In the genomic region with DNA sequence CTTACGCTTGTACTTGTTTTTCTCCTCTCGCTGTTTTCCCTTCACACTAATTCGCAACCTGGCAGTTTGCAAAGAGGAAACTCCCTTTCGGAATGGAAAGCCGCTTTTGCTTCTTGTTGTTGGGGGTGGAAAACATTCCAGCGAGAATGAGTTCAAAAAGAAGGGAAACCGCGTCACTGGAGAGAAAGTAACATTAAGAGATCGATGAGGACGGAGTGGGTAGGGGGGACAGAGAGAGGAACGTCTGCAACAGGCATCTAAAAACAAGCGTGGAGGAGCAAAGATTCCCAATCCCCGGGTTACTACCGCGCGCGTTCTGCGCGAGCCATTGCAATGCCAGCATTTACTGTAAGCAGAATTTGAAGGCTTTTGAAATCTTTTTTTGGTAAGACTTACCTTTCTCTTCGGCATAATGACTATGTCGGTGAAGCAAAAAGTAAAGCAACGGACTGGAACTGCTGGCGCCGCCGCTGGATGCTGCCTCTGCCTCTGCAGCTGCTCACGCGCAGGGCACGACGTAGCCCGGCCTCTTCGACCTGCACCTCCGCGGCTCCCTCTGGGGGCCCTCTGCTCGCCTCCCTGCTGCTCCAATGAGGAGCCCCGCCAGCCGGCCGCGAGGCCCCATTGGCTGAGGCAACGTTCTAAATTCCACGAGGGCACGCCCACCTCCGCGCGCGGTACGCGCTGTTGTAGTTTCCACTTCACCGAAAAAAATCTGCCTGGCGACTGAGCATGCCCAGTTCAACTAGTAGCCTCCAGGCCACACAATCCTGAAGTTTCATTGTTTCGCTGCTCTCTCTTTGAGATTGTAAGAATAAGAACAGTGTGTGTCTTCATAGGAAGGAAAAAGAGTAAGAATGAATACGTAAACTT, we compare ENCODE assay signal across 8 cellular contexts. TPM values are rescaled to one million over a fixed set of nuclear protein-coding genes. Genes with fewer than 3 reads are reported as not detected.
DNase-seq lines count a peak whose midpoint lies in the region; ATAC-seq and TF ChIP-seq lines count a peak whose summit lies in the region.

A gene (minus strand): TSS at position 533 of the 873 bp plus-strand sequence.

- H3K27me3 ChIP-seq in HUES48 (ENCODE audit: control insufficient read depth, insufficient read depth, low read length) (no peaks in the 10 kb centered on the region), OCI-LY1 (ENCODE audit: insufficient read depth, low read length) (no peaks in the 10 kb centered on the region)

- H3K27ac ChIP-seq in HUES48 (ENCODE audit: low read depth, low read length), result peak within 1 kb of the TSS; percentile 75
- H3K27ac ChIP-seq in OCI-LY1 (ENCODE audit: low read depth, low read length, poor library complexity, severe bottlenecking), result peak within 1 kb of the TSS; percentile 73

- H3K79me2 ChIP-seq in OCI-LY1 (ENCODE audit: insufficient read depth, low read length), result peaks cover 38% of the 10 kb centered on the region

- H3K4me1 ChIP-seq in HUES48 (ENCODE audit: control insufficient read depth, insufficient read depth, low read length) (0 out of 2 replicates have a peak, but pooled peaks cover 5% of the 10 kb centered on the region), OCI-LY1 (ENCODE audit: insufficient read depth, low read length, severe bottlenecking) (peaks cover 26% of the 10 kb centered on the region)

- in situ Hi-C loops in Caki2 (cut with HindIII; ENCODE audit: low pct_unique_long_range_greater_than_20kb, low sequenced_read_pairs), result no loop called here

- peak within 1 kb of the TSS; percentile 79 for H3K9ac ChIP-seq in HUES48 (ENCODE audit: low read depth, low read length)
- H3K9ac ChIP-seq in OCI-LY1 (ENCODE audit: low read length), result peak within 1 kb of the TSS; percentile 100

- ATAC-seq in GM21390 (IDR thresholded peaks at IDR 0.05; ENCODE audit: unreplicated experiment), result peak; percentile 92

- no peaks in the 10 kb centered on the region for H4K20me1 ChIP-seq in OCI-LY1 (ENCODE audit: insufficient read depth, low read length)

- no peaks in the 10 kb centered on the region for H3K9me3 Mint-ChIP-seq in endothelial cell (ENCODE audit: unreplicated experiment)
- peaks cover 6% of the 10 kb centered on the region for H3K9me3 Mint-ChIP-seq in mesothelial cell of epicardium

- H3K36me3 ChIP-seq in HUES48 (ENCODE audit: control insufficient read depth, insufficient read depth, low read length), result peaks cover 8% of the 10 kb centered on the region
- H3K36me3 ChIP-seq in OCI-LY1 (ENCODE audit: insufficient read depth, low read length), result peaks cover 11% of the 10 kb centered on the region

- H3K4me3 ChIP-seq in HUES48 (ENCODE audit: low read depth, low read length), result peak within 1 kb of the TSS; percentile 86
- peak within 1 kb of the TSS; percentile 99 for H3K4me3 ChIP-seq in OCI-LY1 (ENCODE audit: low read depth, low read length, poor library complexity, severe bottlenecking)

- no peak for TF ChIP-seq CTCF in OCI-LY1 (IDR thresholded peaks at IDR 0.05; ENCODE audit: low read length)
- TF ChIP-seq CTCF in endothelial cell (IDR thresholded peaks at IDR 0.05; ENCODE audit: unreplicated experiment), result no peak
- no peak for TF ChIP-seq CTCF in mesothelial cell of epicardium (IDR thresholded peaks at IDR 0.05; ENCODE audit: unreplicated experiment)

- no peaks in the 10 kb centered on the region for H3F3A ChIP-seq in OCI-LY1 (ENCODE audit: insufficient read depth, low read length)

- H3K4me2 ChIP-seq in OCI-LY1 (ENCODE audit: low read length), result peak within 1 kb of the TSS; percentile 74

- peak; percentile 91 for DNase-seq in Caki2 (ENCODE audit: low read depth)
- peak; percentile 93 for DNase-seq in activated CD8-positive, alpha-beta memory T cell treated with anti-CD3 and anti-CD28 coated beads, Interleukin-2, amount 50 U/mL, for 48 hours
- DNase-seq in endothelial cell (ENCODE audit: low spot score), result peak; percentile 94
- peak; percentile 71 to 92 for DNase-seq in mesothelial cell of epicardium (ENCODE audit: low spot score in 2 of 2, unreplicated experiment in 2 of 2)
- DNase-seq in stimulated activated CD8-positive, alpha-beta memory T cell treated with anti-CD3 and anti-CD28 coated beads, Interleukin-15, amount 100 ng/mL, for 48 hours (ENCODE audit: low read depth in 2 of 2), result peak; percentile 88 to 90

- H3K27me3 Mint-ChIP-seq in endothelial cell (ENCODE audit: unreplicated experiment) (peaks cover 3% of the 10 kb centered on the region), mesothelial cell of epicardium (ENCODE audit: low read depth) (no peaks in the 10 kb centered on the region)

- H3K27ac Mint-ChIP-seq in endothelial cell (ENCODE audit: unreplicated experiment), result peak within 1 kb of the TSS; percentile 94
- peak within 1 kb of the TSS; percentile 97 for H3K27ac Mint-ChIP-seq in mesothelial cell of epicardium

- H2AFZ ChIP-seq in OCI-LY1 (ENCODE audit: low read length), result peak within 1 kb of the TSS; percentile 98

- no peaks in the 10 kb centered on the region for H3K9me2 ChIP-seq in OCI-LY1 (ENCODE audit: low read depth, low read length)

- H3K36me3 Mint-ChIP-seq in endothelial cell (ENCODE audit: low read depth, unreplicated experiment) (no peaks in the 10 kb centered on the region), mesothelial cell of epicardium (peaks cover 3% of the 10 kb centered on the region)

- peak within 1 kb of the TSS; percentile 95 for H3K4me3 Mint-ChIP-seq in endothelial cell (ENCODE audit: unreplicated experiment)
- peak within 1 kb of the TSS; percentile 92 for H3K4me3 Mint-ChIP-seq in mesothelial cell of epicardium

- peaks cover 15% of the 10 kb centered on the region for H3K4me1 Mint-ChIP-seq in endothelial cell (ENCODE audit: unreplicated experiment)
- peaks cover 31% of the 10 kb centered on the region for H3K4me1 Mint-ChIP-seq in mesothelial cell of epicardium

- H3K9me3 ChIP-seq in HUES48 (ENCODE audit: control insufficient read depth, insufficient read depth, low read length) (no peaks in the 10 kb centered on the region), OCI-LY1 (ENCODE audit: low read length) (peaks cover 5% of the 10 kb centered on the region; the same call in 1 of the 2 replicates)

RNA-seq across cellular contexts. Expression of the gene that starts here (rescaled TPM):
- 95.3 and 136 TPM in 2 replicates for total RNA-seq in Caki2 (2014; rRNA removed; shearing (Covaris generic); ENCODE audit: low replicate concordance)
- total RNA-seq in endothelial cell (ENCODE audit: unreplicated experiment) (98.2 TPM), mesothelial cell of epicardium (104 to 106 TPM (median 104 TPM) in 3 replicates)

Comparison
In these comparisons a context has a peak if more than half of its experiments do, and no peak if none do; other contexts are left out.
1. Peak in every context shown above with its lines: DNase-seq, ATAC-seq, H3K4me3 ChIP-seq and H3K27ac ChIP-seq.